ENCODE assay signal across 8 cellular contexts in the genomic region with DNA sequence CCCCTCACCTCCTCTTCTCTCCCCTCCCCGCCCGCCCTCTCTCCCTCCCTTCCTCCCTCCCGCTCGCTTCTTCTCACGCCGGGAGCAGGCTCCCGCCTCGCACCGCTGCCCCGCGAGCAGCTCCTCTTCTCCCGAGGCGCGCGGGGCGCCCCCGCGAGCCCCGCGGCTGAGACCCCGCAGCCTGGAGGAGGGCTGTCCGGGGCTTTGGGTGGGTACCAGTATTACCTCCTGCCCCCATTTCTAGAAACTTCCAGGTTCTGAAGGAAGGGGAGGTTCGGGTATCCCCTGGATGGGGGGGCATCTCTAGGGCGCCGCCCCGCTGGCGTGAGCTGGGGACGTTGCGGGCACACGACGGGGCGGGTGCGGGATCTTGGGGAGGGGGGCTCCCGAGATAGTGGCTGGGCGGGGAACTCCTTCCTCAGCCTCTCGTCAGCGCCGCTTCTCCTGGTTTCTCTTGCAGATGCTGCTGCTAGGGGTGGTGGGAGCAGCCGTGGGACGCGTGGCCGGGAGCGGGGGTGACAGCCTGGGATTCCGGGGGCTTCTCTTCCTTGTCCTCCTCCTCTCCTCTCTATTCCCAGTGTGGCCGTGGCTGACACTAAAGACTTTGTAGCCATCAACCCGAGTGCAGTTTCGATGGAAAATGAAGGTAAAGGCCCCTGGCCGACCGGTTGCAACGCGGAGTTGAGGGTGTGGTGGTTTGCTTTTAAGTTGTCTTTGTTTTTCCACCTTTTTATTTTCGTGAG. TPM values are rescaled to one million over a fixed set of nuclear protein-coding genes. Genes with fewer than 3 reads are reported as not detected.
A peak's percentile ranks its signal among the peaks of the same experiment; 100 is the strongest.
DNase-seq lines count a peak whose midpoint lies in the region; ATAC-seq and TF ChIP-seq lines count a peak whose summit lies in the region.

No MANE protein-coding gene starts in this region.

- H3K4me2 ChIP-seq in BLaER1 treated with 17β-estradiol and CSF1 and Interleukin-3, amounts not matched to agents 10 nM and 100 nM: peak overlapping the region; percentile 75 to 96 (median 90)
- H3K4me2 ChIP-seq in mammary epithelial cell (ENCODE audit: insufficient read depth, low read depth, low read length): peak overlapping the region; percentile 75

- peaks cover 19 to 36% (median 26%) of the 10 kb centered on the region in 10 experiments; a peak in 19 of 20 replicates for H3K4me1 ChIP-seq in BLaER1 treated with 17β-estradiol and CSF1 and Interleukin-3, amounts not matched to agents 10 nM and 100 nM
- peaks cover 16% of the 10 kb centered on the region for H3K4me1 ChIP-seq in mammary epithelial cell (ENCODE audit: insufficient read depth, low read length)

- TF ChIP-seq CTCF in mammary epithelial cell (conservative IDR thresholded peaks at IDR 0.05 in 1 of 2, IDR thresholded peaks at IDR 0.05 in 1 of 2; ENCODE audit: extremely low read depth in 1 of 2, insufficient read depth in 1 of 2, low read depth in 1 of 2, low read length in 2 of 2): no peak

- WGBS in mammary epithelial cell (ENCODE audit: low coverage, missing lambda C conversion rate): 5% methylated on average over 9 of the region's 52 CpGs

- CTCF ChIA-PET in mammary epithelial cell (lab: Charles Lee; ENCODE audit: low non-redundant PET): interaction anchor here (0.7 to 1.4 kb wide), 6 partner anchors 81 to 206 kb away, joined by 3 to 15 read pairs (median 4); no protein-coding TSS in a partner anchor

- H2AFZ ChIP-seq in mammary epithelial cell (ENCODE audit: low read depth, low read length): peak overlapping the region; percentile 87

- peak; percentile 16 to 62 (median 49) for DNase-seq in T-helper 2 cell
- DNase-seq in mammary epithelial cell: no peak
- peak; percentile 67 for DNase-seq in islet precursor cell
- peak; percentile 16 for DNase-seq in stimulated activated CD4-positive, alpha-beta T cell treated with anti-CD3 and anti-CD28 coated beads, Interleukin-12 subunit alpha, Interleukin-12 subunit beta, amount 100 ng/mL, for 4 hours
- DNase-seq in NCI-H2029 treated with DMSO at 0.1 percent for 48 hours (lab: John Stamatoyannopoulos, UW): no peak

- peak; percentile 14 for ATAC-seq in GM19324 (IDR thresholded peaks at IDR 0.05; ENCODE audit: low FRiP score, unreplicated experiment)
- ATAC-seq in HG03520 (IDR thresholded peaks at IDR 0.05; ENCODE audit: unreplicated experiment): peak; percentile 15

- in situ Hi-C loops in mammary epithelial cell (cut with MboI; ENCODE audit: low sequenced_read_pairs in 2 of 2): loop anchor here (5.0 kb wide), 1 partner anchor 132 kb away; no protein-coding TSS in a partner anchor

- peak overlapping the region; percentile 93 to 99 (median 96) for H3K9ac ChIP-seq in BLaER1 treated with 17β-estradiol and CSF1 and Interleukin-3, amounts not matched to agents 10 nM and 100 nM
- H3K9ac ChIP-seq in mammary epithelial cell (ENCODE audit: insufficient read depth, low read length): peak overlapping the region; percentile 89

- H3K9me3 ChIP-seq in BLaER1 treated with 17β-estradiol and CSF1 and Interleukin-3, amounts not matched to agents 10 nM and 100 nM (replicated peaks in 1 of 11): no peaks in the 10 kb centered on the region
- H3K9me3 ChIP-seq in mammary epithelial cell (replicated peaks; ENCODE audit: insufficient read depth, low read length): no peaks in the 10 kb centered on the region

- dilution Hi-C loops in mammary epithelial cell (cut with HindIII; ENCODE audit: low sequenced_read_pairs): no loop called here

- peak overlapping the region; percentile 71 to 96 (median 80) for H3K4me3 ChIP-seq in BLaER1 treated with 17β-estradiol and CSF1 and Interleukin-3, amounts not matched to agents 10 nM and 100 nM
- H3K4me3 ChIP-seq in mammary epithelial cell (replicated peaks in 1 of 3; ENCODE audit: insufficient read depth in 1 of 3, low read depth in 2 of 3, low read length in 3 of 3): peak overlapping the region; percentile 51 to 79 (median 77)

- peaks cover 0 to 45% (median 33%) of the 10 kb centered on the region in 11 experiments; a peak in 16 of 22 replicates for H4K20me1 ChIP-seq in BLaER1 treated with 17β-estradiol and CSF1 and Interleukin-3, amounts not matched to agents 10 nM and 100 nM
- no peaks in the 10 kb centered on the region for H4K20me1 ChIP-seq in mammary epithelial cell (ENCODE audit: insufficient read depth, low read length)

- peaks cover 56% of the 10 kb centered on the region for H3K79me2 ChIP-seq in mammary epithelial cell (ENCODE audit: insufficient read depth, low read length)

- intact Hi-C loops in mammary epithelial cell (cut with micrococcal nuclease): loop anchor here (2.0 to 10.0 kb wide), 3 partner anchors 70 to 1140 kb away; partner anchors contain the start of gene CPNE4

- H3K27ac ChIP-seq in BLaER1 treated with 17β-estradiol and CSF1 and Interleukin-3, amounts not matched to agents 10 nM and 100 nM: peak overlapping the region; percentile 96 to 99 (median 98)
- H3K27ac ChIP-seq in mammary epithelial cell (ENCODE audit: insufficient read depth, low read depth, low read length): peak overlapping the region; percentile 89

- no TSS peak for BruUV-seq in mammary epithelial cell (replicated peaks; lab: Mats Ljungman, UMichigan)

- no peaks in the 10 kb centered on the region for H3K27me3 ChIP-seq in BLaER1 treated with 17β-estradiol and CSF1 and Interleukin-3, amounts not matched to agents 10 nM and 100 nM
- H3K27me3 ChIP-seq in mammary epithelial cell (ENCODE audit: insufficient read depth, low read length): no peaks in the 10 kb centered on the region

- H3K36me3 ChIP-seq in BLaER1 treated with 17β-estradiol and CSF1 and Interleukin-3, amounts not matched to agents 10 nM and 100 nM: no peaks in the 10 kb centered on the region
- H3K36me3 ChIP-seq in mammary epithelial cell (ENCODE audit: insufficient read depth, low read length): no peaks in the 10 kb centered on the region

RNA-seq across cellular contexts. Expression of gene ATP2C1, which starts 0.4 kb away (rescaled TPM):
- 100 to 1,000 TPM; 111 to 116 TPM for total RNA-seq in mammary epithelial cell
- polyA plus RNA-seq in mammary epithelial cell: 72.5 TPM
- 93.4 TPM for polyA minus RNA-seq in mammary epithelial cell

Comparison
In these comparisons a context has a peak if more than half of its experiments do, and no peak if none do; other contexts are left out.
1. DNase-seq: peak in T-helper 2 cell (5 of 5), islet precursor cell (single experiment) and stimulated activated CD4-positive, alpha-beta T cell treated with anti-CD3 and anti-CD28 coated beads, Interleukin-12 subunit alpha, Interleukin-12 subunit beta, amount 100 ng/mL, for 4 hours (single experiment); none in mammary epithelial cell (single experiment) and NCI-H2029 treated with DMSO at 0.1 percent for 48 hours (single experiment).